ENCODE assay signal across 1 cellular context in genomic region chr2:233185963-233186362, GRCh38.
TF ChIP-seq lines count a peak whose summit lies in the region.

No MANE protein-coding gene starts in this region.

TF ChIP-seq in WTC11, 78 proteins besides CTCF, POLR2A, EP300 and RAD21 (continued from another document):
- no peak for TF ChIP-seq ZNF263 (CRISPR knock-in tag; IDR thresholded peaks at IDR 0.05; ENCODE audit: low read depth)
- no peak for TF ChIP-seq FOXK1 (CRISPR knock-in tag; IDR thresholded peaks at IDR 0.05)
- no peak for TF ChIP-seq ZNF671 (CRISPR knock-in tag; IDR thresholded peaks at IDR 0.05)
- no peak for TF ChIP-seq NR2C2 (CRISPR knock-in tag; IDR thresholded peaks at IDR 0.05)
TF ChIP-seq in WTC11: peak in this region for 0.
